6 cellular contexts compared by ENCODE assay signal in genomic region chr5:36034536-36035134, GRCh38. TPM values are rescaled to one million over a fixed set of nuclear protein-coding genes. Genes with fewer than 3 reads are reported as not detected.
"Had no signal": no experiment of that assay in that cellular context is flagged by ENCODE, and none has a peak within 500 bp of the region (broad histone marks: within the 10 kb centered on the region; RNA-seq: fewer than 3 reads in every experiment).

No MANE protein-coding gene starts in this region.

RNA-seq across cellular contexts. Expression of gene UGT3A2, which starts 32.0 kb away (rescaled TPM):
- total RNA-seq: GM23248, HFFc6, HT1080, IMR-90, K562 had no signal

RNA-seq across cellular contexts. Expression of gene UGT3A1, which starts 43.4 kb away (rescaled TPM):
- total RNA-seq: GM23248, H4, HFFc6, HT1080, IMR-90, K562 had no signal
